1 cellular context compared by ENCODE assay signal in genomic region chr13:44397766-44398223, GRCh38.
TF ChIP-seq lines count a peak whose summit lies in the region.

No MANE protein-coding gene starts in this region.

TF ChIP-seq in K562, 482 proteins besides CTCF, POLR2A, EP300 and RAD21 (continued from another document and continues in another):
- TF ChIP-seq ARID3A (IDR thresholded peaks at IDR 0.05; ENCODE audit: borderline replicate concordance, low read depth, low read length) = peak; percentile 36; the same call in 1 of the 2 replicates
- no peak for TF ChIP-seq HNRNPLL (IDR thresholded peaks at IDR 0.05; ENCODE audit: low read depth, low read length, poor library complexity, severe bottlenecking)
- TF ChIP-seq, protein P1, sequence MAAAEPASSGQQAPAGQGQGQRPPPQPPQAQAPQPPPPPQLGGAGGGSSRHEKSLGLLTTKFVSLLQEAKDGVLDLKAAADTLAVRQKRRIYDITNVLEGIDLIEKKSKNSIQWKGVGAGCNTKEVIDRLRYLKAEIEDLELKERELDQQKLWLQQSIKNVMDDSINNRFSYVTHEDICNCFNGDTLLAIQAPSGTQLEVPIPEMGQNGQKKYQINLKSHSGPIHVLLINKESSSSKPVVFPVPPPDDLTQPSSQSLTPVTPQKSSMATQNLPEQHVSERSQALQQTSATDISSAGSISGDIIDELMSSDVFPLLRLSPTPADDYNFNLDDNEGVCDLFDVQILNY (CRISPR knock-in tag; IDR thresholded peaks at IDR 0.05) = no peak
- TF ChIP-seq ZFP91 (CRISPR knock-in tag; IDR thresholded peaks at IDR 0.05) = no peak
- no peak for TF ChIP-seq GATAD2B (IDR thresholded peaks at IDR 0.05; ENCODE audit: borderline replicate concordance)
- TF ChIP-seq, protein P2, sequence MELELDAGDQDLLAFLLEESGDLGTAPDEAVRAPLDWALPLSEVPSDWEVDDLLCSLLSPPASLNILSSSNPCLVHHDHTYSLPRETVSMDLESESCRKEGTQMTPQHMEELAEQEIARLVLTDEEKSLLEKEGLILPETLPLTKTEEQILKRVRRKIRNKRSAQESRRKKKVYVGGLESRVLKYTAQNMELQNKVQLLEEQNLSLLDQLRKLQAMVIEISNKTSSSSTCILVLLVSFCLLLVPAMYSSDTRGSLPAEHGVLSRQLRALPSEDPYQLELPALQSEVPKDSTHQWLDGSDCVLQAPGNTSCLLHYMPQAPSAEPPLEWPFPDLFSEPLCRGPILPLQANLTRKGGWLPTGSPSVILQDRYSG (tag; conservative IDR thresholded peaks at IDR 0.05; ENCODE audit: low read depth) = no peak
- no peak for TF ChIP-seq MTA3 (IDR thresholded peaks at IDR 0.05; ENCODE audit: borderline replicate concordance)
- TF ChIP-seq ETV5 (CRISPR knock-in tag; IDR thresholded peaks at IDR 0.05; ENCODE audit: low read depth) = no peak
- TF ChIP-seq BHLHE40 (IDR thresholded peaks at IDR 0.05; ENCODE audit: low read length) = 0 out of 2 replicates have a peak, but pooled peaks have one; percentile 6
- TF ChIP-seq, protein P3, sequence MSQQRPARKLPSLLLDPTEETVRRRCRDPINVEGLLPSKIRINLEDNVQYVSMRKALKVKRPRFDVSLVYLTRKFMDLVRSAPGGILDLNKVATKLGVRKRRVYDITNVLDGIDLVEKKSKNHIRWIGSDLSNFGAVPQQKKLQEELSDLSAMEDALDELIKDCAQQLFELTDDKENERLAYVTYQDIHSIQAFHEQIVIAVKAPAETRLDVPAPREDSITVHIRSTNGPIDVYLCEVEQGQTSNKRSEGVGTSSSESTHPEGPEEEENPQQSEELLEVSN (IDR thresholded peaks at IDR 0.05; ENCODE audit: borderline replicate concordance in 1 of 2, extremely low read depth in 1 of 2, insufficient read depth in 1 of 2, insufficient read length in 1 of 2, low read depth in 1 of 2, low read length in 1 of 2, poor library complexity in 1 of 2, severe bottlenecking in 1 of 2) = no peak
- TF ChIP-seq GATAD2A (IDR thresholded peaks at IDR 0.05) = no peak
- TF ChIP-seq ETV6 (IDR thresholded peaks at IDR 0.05; ENCODE audit: borderline replicate concordance in 1 of 2, low read depth in 2 of 2, low read length in 1 of 2) = no peak
- no peak for TF ChIP-seq ETV6 (CRISPR knock-in tag; IDR thresholded peaks at IDR 0.05; ENCODE audit: borderline replicate concordance)
- no peak for TF ChIP-seq CREB3L1 (IDR thresholded peaks at IDR 0.05; ENCODE audit: borderline replicate concordance, low read depth)
- TF ChIP-seq U2AF2 (optimal IDR thresholded peaks at IDR 0.05; ENCODE audit: low read depth, low read length) = no peak
- TF ChIP-seq AFF1 (IDR thresholded peaks at IDR 0.05; ENCODE audit: low read depth in 1 of 2, partially characterized antibody in 2 of 2) = no peak
- TF ChIP-seq CBX2 (IDR thresholded peaks at IDR 0.05; ENCODE audit: insufficient read depth, low read length, poor library complexity, severe bottlenecking) = no peak
- TF ChIP-seq, protein P4, sequence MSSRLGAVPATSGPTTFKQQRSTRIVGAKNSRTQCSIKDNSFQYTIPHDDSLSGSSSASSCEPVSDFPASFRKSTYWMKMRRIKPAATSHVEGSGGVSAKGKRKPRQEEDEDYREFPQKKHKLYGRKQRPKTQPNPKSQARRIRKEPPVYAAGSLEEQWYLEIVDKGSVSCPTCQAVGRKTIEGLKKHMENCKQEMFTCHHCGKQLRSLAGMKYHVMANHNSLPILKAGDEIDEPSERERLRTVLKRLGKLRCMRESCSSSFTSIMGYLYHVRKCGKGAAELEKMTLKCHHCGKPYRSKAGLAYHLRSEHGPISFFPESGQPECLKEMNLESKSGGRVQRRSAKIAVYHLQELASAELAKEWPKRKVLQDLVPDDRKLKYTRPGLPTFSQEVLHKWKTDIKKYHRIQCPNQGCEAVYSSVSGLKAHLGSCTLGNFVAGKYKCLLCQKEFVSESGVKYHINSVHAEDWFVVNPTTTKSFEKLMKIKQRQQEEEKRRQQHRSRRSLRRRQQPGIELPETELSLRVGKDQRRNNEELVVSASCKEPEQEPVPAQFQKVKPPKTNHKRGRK (tag; IDR thresholded peaks at IDR 0.05) = no peak
- no peak for TF ChIP-seq RNF2 (IDR thresholded peaks at IDR 0.05)
- TF ChIP-seq, protein P5, sequence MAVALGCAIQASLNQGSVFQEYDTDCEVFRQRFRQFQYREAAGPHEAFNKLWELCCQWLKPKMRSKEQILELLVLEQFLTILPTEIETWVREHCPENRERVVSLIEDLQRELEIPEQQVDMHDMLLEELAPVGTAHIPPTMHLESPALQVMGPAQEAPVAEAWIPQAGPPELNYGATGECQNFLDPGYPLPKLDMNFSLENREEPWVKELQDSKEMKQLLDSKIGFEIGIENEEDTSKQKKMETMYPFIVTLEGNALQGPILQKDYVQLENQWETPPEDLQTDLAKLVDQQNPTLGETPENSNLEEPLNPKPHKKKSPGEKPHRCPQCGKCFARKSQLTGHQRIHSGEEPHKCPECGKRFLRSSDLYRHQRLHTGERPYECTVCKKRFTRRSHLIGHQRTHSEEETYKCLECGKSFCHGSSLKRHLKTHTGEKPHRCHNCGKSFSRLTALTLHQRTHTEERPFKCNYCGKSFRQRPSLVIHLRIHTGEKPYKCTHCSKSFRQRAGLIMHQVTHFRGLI (CRISPR knock-in tag; IDR thresholded peaks at IDR 0.05) = no peak
- TF ChIP-seq MXD1 (CRISPR knock-in tag; IDR thresholded peaks at IDR 0.05; ENCODE audit: borderline replicate concordance, poor library complexity, severe bottlenecking) = no peak
- TF ChIP-seq, protein P6, sequence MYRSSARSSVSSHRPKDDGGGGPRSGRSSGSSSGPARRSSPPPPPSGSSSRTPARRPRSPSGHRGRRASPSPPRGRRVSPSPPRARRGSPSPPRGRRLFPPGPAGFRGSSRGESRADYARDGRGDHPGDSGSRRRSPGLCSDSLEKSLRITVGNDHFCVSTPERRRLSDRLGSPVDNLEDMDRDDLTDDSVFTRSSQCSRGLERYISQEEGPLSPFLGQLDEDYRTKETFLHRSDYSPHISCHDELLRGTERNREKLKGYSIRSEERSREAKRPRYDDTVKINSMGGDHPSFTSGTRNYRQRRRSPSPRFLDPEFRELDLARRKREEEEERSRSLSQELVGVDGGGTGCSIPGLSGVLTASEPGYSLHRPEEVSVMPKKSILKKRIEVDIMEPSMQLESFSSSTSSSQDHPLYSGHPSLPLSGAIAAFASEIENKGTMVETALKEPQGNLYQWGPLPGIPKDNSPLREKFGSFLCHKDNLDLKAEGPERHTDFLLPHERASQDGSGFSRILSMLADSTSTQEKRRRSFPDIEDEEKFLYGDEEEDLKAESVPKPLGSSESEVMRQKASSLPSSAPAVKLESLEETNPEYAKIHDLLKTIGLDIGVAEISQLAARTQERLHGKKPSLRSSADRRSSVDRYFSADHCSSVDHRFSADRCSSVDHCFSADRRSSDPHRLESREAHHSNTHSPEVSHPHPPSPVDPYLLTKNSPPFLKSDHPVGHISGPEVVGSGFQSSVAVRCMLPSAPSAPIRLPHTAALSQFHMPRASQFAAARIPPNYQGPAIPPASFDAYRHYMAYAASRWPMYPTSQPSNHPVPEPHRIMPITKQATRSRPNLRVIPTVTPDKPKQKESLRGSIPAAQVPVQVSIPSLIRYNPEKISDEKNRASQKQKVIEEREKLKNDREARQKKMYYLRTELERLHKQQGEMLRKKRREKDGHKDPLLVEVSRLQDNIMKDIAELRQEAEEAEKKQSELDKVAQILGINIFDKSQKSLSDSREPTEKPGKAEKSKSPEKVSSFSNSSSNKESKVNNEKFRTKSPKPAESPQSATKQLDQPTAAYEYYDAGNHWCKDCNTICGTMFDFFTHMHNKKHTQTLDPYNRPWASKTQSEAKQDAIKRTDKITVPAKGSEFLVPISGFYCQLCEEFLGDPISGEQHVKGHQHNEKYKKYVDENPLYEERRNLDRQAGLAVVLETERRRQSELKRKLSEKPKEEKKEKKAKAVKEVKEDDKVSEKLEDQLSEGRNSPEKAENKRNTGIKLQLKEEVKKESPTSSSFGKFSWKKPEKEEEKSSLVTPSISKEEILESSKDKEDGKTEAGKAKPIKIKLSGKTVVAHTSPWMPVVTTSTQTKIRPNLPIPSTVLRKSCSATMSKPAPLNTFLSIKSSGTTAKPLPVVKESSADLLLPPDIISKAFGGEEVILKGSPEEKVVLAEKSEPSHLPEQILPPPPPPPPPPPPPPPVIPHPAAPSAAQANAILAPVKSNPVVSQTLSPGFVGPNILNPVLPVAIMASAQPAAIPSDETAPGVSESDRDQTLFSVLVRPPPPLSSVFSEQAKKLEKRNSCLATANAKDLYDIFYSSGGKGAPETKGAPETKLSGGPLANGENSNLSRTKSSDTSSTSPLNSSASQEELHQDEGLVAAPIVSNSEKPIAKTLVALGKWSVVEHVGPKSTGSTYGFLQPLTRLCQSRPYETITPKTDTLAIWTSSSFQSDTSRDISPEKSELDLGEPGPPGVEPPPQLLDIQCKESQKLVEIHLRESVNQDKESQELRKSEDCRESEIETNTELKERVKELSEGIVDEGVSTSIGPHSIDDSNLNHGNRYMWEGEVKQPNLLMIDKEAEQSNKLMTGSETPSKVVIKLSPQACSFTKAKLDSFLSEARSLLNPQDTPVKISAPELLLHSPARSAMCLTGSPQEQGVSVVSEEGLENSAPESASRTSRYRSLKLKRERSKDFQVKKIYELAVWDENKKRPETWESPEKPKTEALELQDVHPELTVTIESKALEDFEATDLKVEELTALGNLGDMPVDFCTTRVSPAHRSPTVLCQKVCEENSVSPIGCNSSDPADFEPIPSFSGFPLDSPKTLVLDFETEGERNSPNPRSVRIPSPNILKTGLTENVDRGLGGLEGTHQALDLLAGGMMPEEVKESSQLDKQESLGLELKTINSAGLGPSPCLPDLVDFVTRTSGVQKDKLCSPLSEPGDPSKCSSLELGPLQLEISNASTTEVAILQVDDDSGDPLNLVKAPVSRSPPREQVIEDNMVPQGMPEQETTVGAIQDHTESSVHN (IDR thresholded peaks at IDR 0.05; ENCODE audit: borderline replicate concordance in 1 of 2, low read depth in 1 of 2) = no peak
- TF ChIP-seq ZSCAN29 (IDR thresholded peaks at IDR 0.05) = no peak
- TF ChIP-seq ZNF699 (CRISPR knock-in tag; IDR thresholded peaks at IDR 0.05; ENCODE audit: insufficient replicate concordance) = no peak
- TF ChIP-seq ZNF143 (CRISPR knock-in tag; IDR thresholded peaks at IDR 0.05) = no peak
- TF ChIP-seq ZNF76 (CRISPR knock-in tag; IDR thresholded peaks at IDR 0.05; ENCODE audit: borderline replicate concordance) = no peak
- TF ChIP-seq TOE1 (IDR thresholded peaks at IDR 0.05; ENCODE audit: borderline replicate concordance) = 0 out of 2 replicates have a peak, but pooled peaks have one; percentile 17
- no peak for TF ChIP-seq TOE1 (CRISPR knock-in tag; IDR thresholded peaks at IDR 0.05; ENCODE audit: borderline replicate concordance, low read depth)
